In genomic region chr3:177256991-177257390, GRCh38 we compare ENCODE assay signal across 13 cellular contexts.
"Had no signal": no experiment of that assay in that cellular context is flagged by ENCODE, and none has a peak within 500 bp of the region (broad histone marks: within the 10 kb centered on the region; RNA-seq: fewer than 3 reads in every experiment).

No MANE protein-coding gene starts in this region.

- H2AFZ ChIP-seq: neural progenitor cell had no signal

- DNase-seq: activated CD4-positive, alpha-beta T cell treated with anti-CD3 and anti-CD28 coated beads for 4 hours; activated CD8-positive, alpha-beta memory T cell treated with anti-CD3 and anti-CD28 coated beads for 24 hours; activated naive CD4-positive, alpha-beta T cell treated with anti-CD3 and anti-CD28 coated beads, Interleukin-2, amount 50 U/mL, for 16 hours; adrenal gland; caudate nucleus; effector CD4-positive, alpha-beta T cell; kidney; pancreas; small intestine; T1000 had no signal

- H3K36me3 ChIP-seq: adrenal gland, neural progenitor cell, pancreas had no signal

- H3K9me3 ChIP-seq: adrenal gland, pancreas had no signal

- H3K27me3 ChIP-seq: adrenal gland, neural progenitor cell, pancreas had no signal

- ATAC-seq: activated T-helper 17 cell treated with anti-CD3 and anti-CD28 coated beads, Interleukin-2, amount 50 U/mL, for 72 hours; pancreas had no signal

- H3K4me2 ChIP-seq: neural progenitor cell had no signal

- H3K4me3 ChIP-seq: adrenal gland, coronary artery, neural progenitor cell, pancreas had no signal

- H3K9ac ChIP-seq: neural progenitor cell had no signal

- H3K27ac ChIP-seq: adrenal gland, coronary artery, neural progenitor cell, pancreas had no signal

- H3K4me1 ChIP-seq: adrenal gland, neural progenitor cell, pancreas had no signal
